ENCODE assay signal across 10 cellular contexts in genomic region chr2:194545978-194546377, GRCh38.
A peak's percentile ranks its signal among the peaks of the same experiment; 100 is the strongest.
DNase-seq lines count a peak whose midpoint lies in the region; ATAC-seq, FAIRE-seq and TF ChIP-seq lines count a peak whose summit lies in the region.
"Had no signal": no experiment of that assay in that cellular context is flagged by ENCODE, and none has a peak within 500 bp of the region (broad histone marks: within the 10 kb centered on the region; RNA-seq: fewer than 3 reads in every experiment).

No MANE protein-coding gene starts in this region.

- no peak overlapping the region for H3K4me2 ChIP-seq in neural progenitor cell

- peaks cover 6% of the 10 kb centered on the region for H3K9me3 Mint-ChIP-seq in neural progenitor cell

- no peak overlapping the region for H3K27ac ChIP-seq in neural progenitor cell
- H3K27ac ChIP-seq: brain microvascular endothelial cell, heart right ventricle had no signal

- no peak overlapping the region for H3K27ac Mint-ChIP-seq in neural progenitor cell

- no peaks in the 10 kb centered on the region for H3K4me1 ChIP-seq in neural progenitor cell
- H3K4me1 ChIP-seq: heart right ventricle had no signal

- H3K36me3 ChIP-seq in bronchial epithelial cell (ENCODE audit: control insufficient read depth, insufficient read depth, low read length), result no peaks in the 10 kb centered on the region
- no peaks in the 10 kb centered on the region for H3K36me3 ChIP-seq in neural progenitor cell
- H3K36me3 ChIP-seq: brain microvascular endothelial cell, heart right ventricle had no signal

- no peaks in the 10 kb centered on the region for H3K27me3 Mint-ChIP-seq in neural progenitor cell (ENCODE audit: insufficient read depth, low read depth)

- TF ChIP-seq CTCF in NB4 (IDR thresholded peaks at IDR 0.05; ENCODE audit: low read depth, low read length) (no peak), bronchial epithelial cell (IDR thresholded peaks at IDR 0.05; ENCODE audit: insufficient read depth, low read length, severe bottlenecking) (peak; percentile 5), neural progenitor cell (IDR thresholded peaks at IDR 0.05) (peak; percentile 49)

- H3K4me3 Mint-ChIP-seq in neural progenitor cell, result no peak overlapping the region

- no peaks in the 10 kb centered on the region for H3K36me3 Mint-ChIP-seq in neural progenitor cell

- H3K27me3 ChIP-seq in bronchial epithelial cell (ENCODE audit: control insufficient read depth, insufficient read depth, low read length) (no peaks in the 10 kb centered on the region), neural progenitor cell (no peaks in the 10 kb centered on the region)
- H3K27me3 ChIP-seq: brain microvascular endothelial cell, heart right ventricle had no signal

- no peak overlapping the region for H3K9ac ChIP-seq in neural progenitor cell

- no peak overlapping the region for H2AFZ ChIP-seq in neural progenitor cell (replicated peaks)

- H3K4me3 ChIP-seq in NB4 (ENCODE audit: low read depth, low read length) (no peak overlapping the region), bronchial epithelial cell (ENCODE audit: low read depth, low read length) (no peak overlapping the region), neural progenitor cell (no peak overlapping the region)
- H3K4me3 ChIP-seq: heart right ventricle had no signal

- H3K79me2 ChIP-seq in neural progenitor cell (ENCODE audit: low read depth), result no peaks in the 10 kb centered on the region

- H3K4me1 Mint-ChIP-seq in neural progenitor cell, result no peaks in the 10 kb centered on the region

- no peaks in the 10 kb centered on the region for H3K9me3 ChIP-seq in neural progenitor cell (ENCODE audit: low read depth)

- ATAC-seq in HG03457 (IDR thresholded peaks at IDR 0.05; ENCODE audit: unreplicated experiment) (no peak), HG03196 (IDR thresholded peaks at IDR 0.05; ENCODE audit: unreplicated experiment) (no peak)
- ATAC-seq: heart right ventricle had no signal

- no peak for FAIRE-seq in bronchial epithelial cell (lab: Jason Lieb, UNC)

- no peaks in the 10 kb centered on the region for H3F3A ChIP-seq in neural progenitor cell (ENCODE audit: low read depth)

- DNase-seq in H4 (ENCODE audit: low spot score) (peak; percentile 16), NB4 (ENCODE audit: low read depth) (peak; percentile 19), bronchial epithelial cell (ENCODE audit: low read depth) (peak; percentile 14), neural progenitor cell (ENCODE audit: low spot score) (no peak)
- no peak for DNase-seq in activated effector memory CD4-positive, alpha-beta T cell treated with Interleukin-2 at 50 U/mL for 16 hours
- DNase-seq: activated CD8-positive, alpha-beta memory T cell treated with anti-CD3 and anti-CD28 coated beads for 24 hours; brain microvascular endothelial cell; heart right ventricle had no signal

- no peak for TF ChIP-seq POLR2A in NB4 (IDR thresholded peaks at IDR 0.05; ENCODE audit: extremely low read depth, insufficient read length)

- H4K20me1 ChIP-seq in neural progenitor cell (ENCODE audit: low read depth), result no peaks in the 10 kb centered on the region

Comparison
In these comparisons a context has a peak if more than half of its experiments do, and no peak if none do; other contexts are left out.
1. DNase-seq: peak in H4 (single experiment), NB4 (single experiment) and bronchial epithelial cell (single experiment); none in neural progenitor cell (single experiment) and activated effector memory CD4-positive, alpha-beta T cell treated with Interleukin-2 at 50 U/mL for 16 hours (single experiment).